ENCODE assay signal across 1 cellular context in the genomic region with DNA sequence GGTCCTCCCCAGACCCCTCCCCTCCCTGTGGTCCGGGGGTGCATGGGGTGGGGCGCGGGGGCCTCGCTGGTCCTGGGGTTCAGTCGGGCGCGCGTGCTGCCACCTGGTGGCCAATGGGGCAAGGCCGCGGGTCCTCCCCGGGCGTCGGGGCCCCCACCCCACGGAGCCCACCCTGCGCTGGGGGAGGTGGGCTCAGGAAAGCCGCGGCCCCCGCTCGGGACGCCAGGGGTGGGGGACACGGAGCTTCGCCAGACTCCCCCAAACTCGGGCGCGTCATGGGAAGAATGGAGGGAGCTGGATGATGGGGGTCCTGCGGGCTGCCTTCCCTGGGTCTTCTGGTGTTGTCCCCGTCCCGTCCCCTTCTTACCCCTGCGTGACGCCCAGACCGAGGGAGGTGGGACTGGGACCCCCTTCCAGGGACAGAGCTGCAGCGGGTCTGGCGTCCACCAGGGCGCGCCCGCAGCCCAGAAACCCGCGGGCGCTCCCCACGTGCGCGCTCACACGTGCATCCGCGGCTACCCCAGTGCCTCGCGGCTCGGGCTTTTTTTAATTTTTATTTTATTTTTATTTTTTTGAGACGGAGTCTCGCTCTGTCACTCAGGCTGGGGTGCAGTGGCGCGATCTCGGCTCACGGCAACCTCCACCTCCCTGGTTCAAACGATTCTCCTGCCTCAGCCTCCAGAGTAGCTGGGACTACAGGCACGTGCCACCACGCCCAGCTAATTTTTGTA.
TF ChIP-seq lines count a peak whose summit lies in the region.

No MANE protein-coding gene starts in this region.

TF ChIP-seq in HepG2, 621 proteins besides CTCF, POLR2A, EP300 and RAD21 (continued from another document and continues in another):
- TF ChIP-seq, protein P1, sequence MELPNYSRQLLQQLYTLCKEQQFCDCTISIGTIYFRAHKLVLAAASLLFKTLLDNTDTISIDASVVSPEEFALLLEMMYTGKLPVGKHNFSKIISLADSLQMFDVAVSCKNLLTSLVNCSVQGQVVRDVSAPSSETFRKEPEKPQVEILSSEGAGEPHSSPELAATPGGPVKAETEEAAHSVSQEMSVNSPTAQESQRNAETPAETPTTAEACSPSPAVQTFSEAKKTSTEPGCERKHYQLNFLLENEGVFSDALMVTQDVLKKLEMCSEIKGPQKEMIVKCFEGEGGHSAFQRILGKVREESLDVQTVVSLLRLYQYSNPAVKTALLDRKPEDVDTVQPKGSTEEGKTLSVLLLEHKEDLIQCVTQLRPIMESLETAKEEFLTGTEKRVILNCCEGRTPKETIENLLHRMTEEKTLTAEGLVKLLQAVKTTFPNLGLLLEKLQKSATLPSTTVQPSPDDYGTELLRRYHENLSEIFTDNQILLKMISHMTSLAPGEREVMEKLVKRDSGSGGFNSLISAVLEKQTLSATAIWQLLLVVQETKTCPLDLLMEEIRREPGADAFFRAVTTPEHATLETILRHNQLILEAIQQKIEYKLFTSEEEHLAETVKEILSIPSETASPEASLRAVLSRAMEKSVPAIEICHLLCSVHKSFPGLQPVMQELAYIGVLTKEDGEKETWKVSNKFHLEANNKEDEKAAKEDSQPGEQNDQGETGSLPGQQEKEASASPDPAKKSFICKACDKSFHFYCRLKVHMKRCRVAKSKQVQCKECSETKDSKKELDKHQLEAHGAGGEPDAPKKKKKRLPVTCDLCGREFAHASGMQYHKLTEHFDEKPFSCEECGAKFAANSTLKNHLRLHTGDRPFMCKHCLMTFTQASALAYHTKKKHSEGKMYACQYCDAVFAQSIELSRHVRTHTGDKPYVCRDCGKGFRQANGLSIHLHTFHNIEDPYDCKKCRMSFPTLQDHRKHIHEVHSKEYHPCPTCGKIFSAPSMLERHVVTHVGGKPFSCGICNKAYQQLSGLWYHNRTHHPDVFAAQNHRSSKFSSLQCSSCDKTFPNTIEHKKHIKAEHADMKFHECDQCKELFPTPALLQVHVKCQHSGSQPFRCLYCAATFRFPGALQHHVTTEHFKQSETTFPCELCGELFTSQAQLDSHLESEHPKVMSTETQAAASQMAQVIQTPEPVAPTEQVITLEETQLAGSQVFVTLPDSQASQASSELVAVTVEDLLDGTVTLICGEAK (IDR thresholded peaks at IDR 0.05), result no peak
- TF ChIP-seq, protein P1 (CRISPR knock-in tag; IDR thresholded peaks at IDR 0.05), result no peak
- TF ChIP-seq, protein P2, sequence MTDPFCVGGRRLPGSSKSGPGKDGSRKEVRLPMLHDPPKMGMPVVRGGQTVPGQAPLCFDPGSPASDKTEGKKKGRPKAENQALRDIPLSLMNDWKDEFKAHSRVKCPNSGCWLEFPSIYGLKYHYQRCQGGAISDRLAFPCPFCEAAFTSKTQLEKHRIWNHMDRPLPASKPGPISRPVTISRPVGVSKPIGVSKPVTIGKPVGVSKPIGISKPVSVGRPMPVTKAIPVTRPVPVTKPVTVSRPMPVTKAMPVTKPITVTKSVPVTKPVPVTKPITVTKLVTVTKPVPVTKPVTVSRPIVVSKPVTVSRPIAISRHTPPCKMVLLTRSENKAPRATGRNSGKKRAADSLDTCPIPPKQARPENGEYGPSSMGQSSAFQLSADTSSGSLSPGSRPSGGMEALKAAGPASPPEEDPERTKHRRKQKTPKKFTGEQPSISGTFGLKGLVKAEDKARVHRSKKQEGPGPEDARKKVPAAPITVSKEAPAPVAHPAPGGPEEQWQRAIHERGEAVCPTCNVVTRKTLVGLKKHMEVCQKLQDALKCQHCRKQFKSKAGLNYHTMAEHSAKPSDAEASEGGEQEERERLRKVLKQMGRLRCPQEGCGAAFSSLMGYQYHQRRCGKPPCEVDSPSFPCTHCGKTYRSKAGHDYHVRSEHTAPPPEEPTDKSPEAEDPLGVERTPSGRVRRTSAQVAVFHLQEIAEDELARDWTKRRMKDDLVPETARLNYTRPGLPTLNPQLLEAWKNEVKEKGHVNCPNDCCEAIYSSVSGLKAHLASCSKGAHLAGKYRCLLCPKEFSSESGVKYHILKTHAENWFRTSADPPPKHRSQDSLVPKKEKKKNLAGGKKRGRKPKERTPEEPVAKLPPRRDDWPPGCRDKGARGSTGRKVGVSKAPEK (CRISPR knock-in tag; IDR thresholded peaks at IDR 0.05; ENCODE audit: borderline replicate concordance), result 0 out of 2 replicates have a peak, but pooled peaks have one; percentile 41
- TF ChIP-seq ZNF546 (CRISPR knock-in tag; conservative IDR thresholded peaks at IDR 0.05), result 0 out of 2 replicates have a peak, but pooled peaks have one; percentile 45
- peak; percentile 22; the same call in 1 of the 2 replicates for TF ChIP-seq GABPB1 (CRISPR knock-in tag; IDR thresholded peaks at IDR 0.05)
- TF ChIP-seq KDM5B (CRISPR knock-in tag; IDR thresholded peaks at IDR 0.05; ENCODE audit: borderline replicate concordance), result 0 out of 2 replicates have a peak, but pooled peaks have one; percentile 46
- TF ChIP-seq, protein P3, sequence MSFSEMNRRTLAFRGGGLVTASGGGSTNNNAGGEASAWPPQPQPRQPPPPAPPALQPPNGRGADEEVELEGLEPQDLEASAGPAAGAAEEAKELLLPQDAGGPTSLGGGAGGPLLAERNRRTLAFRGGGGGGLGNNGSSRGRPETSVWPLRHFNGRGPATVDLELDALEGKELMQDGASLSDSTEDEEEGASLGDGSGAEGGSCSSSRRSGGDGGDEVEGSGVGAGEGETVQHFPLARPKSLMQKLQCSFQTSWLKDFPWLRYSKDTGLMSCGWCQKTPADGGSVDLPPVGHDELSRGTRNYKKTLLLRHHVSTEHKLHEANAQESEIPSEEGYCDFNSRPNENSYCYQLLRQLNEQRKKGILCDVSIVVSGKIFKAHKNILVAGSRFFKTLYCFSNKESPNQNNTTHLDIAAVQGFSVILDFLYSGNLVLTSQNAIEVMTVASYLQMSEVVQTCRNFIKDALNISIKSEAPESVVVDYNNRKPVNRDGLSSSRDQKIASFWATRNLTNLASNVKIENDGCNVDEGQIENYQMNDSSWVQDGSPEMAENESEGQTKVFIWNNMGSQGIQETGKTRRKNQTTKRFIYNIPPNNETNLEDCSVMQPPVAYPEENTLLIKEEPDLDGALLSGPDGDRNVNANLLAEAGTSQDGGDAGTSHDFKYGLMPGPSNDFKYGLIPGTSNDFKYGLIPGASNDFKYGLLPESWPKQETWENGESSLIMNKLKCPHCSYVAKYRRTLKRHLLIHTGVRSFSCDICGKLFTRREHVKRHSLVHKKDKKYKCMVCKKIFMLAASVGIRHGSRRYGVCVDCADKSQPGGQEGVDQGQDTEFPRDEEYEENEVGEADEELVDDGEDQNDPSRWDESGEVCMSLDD (CRISPR knock-in tag; IDR thresholded peaks at IDR 0.05; ENCODE audit: borderline replicate concordance), result peak; percentile 75; the same call in 1 of the 2 replicates
- TF ChIP-seq, protein P4, sequence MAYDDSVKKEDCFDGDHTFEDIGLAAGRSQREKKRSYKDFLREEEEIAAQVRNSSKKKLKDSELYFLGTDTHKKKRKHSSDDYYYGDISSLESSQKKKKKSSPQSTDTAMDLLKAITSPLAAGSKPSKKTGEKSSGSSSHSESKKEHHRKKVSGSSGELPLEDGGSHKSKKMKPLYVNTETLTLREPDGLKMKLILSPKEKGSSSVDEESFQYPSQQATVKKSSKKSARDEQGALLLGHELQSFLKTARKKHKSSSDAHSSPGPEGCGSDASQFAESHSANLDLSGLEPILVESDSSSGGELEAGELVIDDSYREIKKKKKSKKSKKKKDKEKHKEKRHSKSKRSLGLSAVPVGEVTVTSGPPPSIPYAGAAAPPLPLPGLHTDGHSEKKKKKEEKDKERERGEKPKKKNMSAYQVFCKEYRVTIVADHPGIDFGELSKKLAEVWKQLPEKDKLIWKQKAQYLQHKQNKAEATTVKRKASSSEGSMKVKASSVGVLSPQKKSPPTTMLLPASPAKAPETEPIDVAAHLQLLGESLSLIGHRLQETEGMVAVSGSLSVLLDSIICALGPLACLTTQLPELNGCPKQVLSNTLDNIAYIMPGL (CRISPR knock-in tag; IDR thresholded peaks at IDR 0.05; ENCODE audit: borderline replicate concordance in 1 of 2, low read depth in 1 of 2), result peak in 1 of 2 experiments; percentile 68; a peak in 2 of 4 replicates
- TF ChIP-seq MAFF (IDR thresholded peaks at IDR 0.05; ENCODE audit: low read depth, low read length), result no peak
- no peak for TF ChIP-seq ZNF564 (CRISPR knock-in tag; IDR thresholded peaks at IDR 0.05)
- 0 out of 2 replicates have a peak, but pooled peaks have one; percentile 23 for TF ChIP-seq PITX1 (CRISPR knock-in tag; IDR thresholded peaks at IDR 0.05)
- 0 out of 2 replicates have a peak, but pooled peaks have one; percentile 39 for TF ChIP-seq ZBTB42 (CRISPR knock-in tag; IDR thresholded peaks at IDR 0.05)
- no peak for TF ChIP-seq ONECUT2 (CRISPR knock-in tag; IDR thresholded peaks at IDR 0.05)
- 0 out of 2 replicates have a peak, but pooled peaks have one; percentile 7 for TF ChIP-seq FOSL2 (CRISPR knock-in tag; IDR thresholded peaks at IDR 0.05)
- no peak for TF ChIP-seq NCOR1 (IDR thresholded peaks at IDR 0.05; ENCODE audit: borderline replicate concordance, low read length)
- no peak for TF ChIP-seq PHF8 (CRISPR knock-in tag; IDR thresholded peaks at IDR 0.05)
- no peak for TF ChIP-seq ZMYM3 (CRISPR knock-in tag; IDR thresholded peaks at IDR 0.05)
- no peak for TF ChIP-seq BRD4 (CRISPR knock-in tag; IDR thresholded peaks at IDR 0.05)
- no peak for TF ChIP-seq ZNF329 (CRISPR knock-in tag; IDR thresholded peaks at IDR 0.05; ENCODE audit: low read depth)
- peak; percentile 89 for TF ChIP-seq ARNTL (CRISPR knock-in tag; IDR thresholded peaks at IDR 0.05)
- TF ChIP-seq, protein P5, sequence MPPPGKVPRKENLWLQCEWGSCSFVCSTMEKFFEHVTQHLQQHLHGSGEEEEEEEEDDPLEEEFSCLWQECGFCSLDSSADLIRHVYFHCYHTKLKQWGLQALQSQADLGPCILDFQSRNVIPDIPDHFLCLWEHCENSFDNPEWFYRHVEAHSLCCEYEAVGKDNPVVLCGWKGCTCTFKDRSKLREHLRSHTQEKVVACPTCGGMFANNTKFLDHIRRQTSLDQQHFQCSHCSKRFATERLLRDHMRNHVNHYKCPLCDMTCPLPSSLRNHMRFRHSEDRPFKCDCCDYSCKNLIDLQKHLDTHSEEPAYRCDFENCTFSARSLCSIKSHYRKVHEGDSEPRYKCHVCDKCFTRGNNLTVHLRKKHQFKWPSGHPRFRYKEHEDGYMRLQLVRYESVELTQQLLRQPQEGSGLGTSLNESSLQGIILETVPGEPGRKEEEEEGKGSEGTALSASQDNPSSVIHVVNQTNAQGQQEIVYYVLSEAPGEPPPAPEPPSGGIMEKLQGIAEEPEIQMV (CRISPR knock-in tag; IDR thresholded peaks at IDR 0.05; ENCODE audit: low read depth), result 0 out of 2 replicates have a peak, but pooled peaks have one; percentile 27
- TF ChIP-seq FOXO1 (CRISPR knock-in tag; IDR thresholded peaks at IDR 0.05), result no peak
- TF ChIP-seq ZNF484 (CRISPR knock-in tag; IDR thresholded peaks at IDR 0.05; ENCODE audit: borderline replicate concordance, low read depth), result no peak
- peak; percentile 81 for TF ChIP-seq STAG1 (CRISPR knock-in tag; IDR thresholded peaks at IDR 0.05)
- no peak for TF ChIP-seq RFX5 (IDR thresholded peaks at IDR 0.05; ENCODE audit: low read depth, low read length)
- no peak for TF ChIP-seq KDM3A (CRISPR knock-in tag; IDR thresholded peaks at IDR 0.05; ENCODE audit: low read depth)
- TF ChIP-seq, protein P6, sequence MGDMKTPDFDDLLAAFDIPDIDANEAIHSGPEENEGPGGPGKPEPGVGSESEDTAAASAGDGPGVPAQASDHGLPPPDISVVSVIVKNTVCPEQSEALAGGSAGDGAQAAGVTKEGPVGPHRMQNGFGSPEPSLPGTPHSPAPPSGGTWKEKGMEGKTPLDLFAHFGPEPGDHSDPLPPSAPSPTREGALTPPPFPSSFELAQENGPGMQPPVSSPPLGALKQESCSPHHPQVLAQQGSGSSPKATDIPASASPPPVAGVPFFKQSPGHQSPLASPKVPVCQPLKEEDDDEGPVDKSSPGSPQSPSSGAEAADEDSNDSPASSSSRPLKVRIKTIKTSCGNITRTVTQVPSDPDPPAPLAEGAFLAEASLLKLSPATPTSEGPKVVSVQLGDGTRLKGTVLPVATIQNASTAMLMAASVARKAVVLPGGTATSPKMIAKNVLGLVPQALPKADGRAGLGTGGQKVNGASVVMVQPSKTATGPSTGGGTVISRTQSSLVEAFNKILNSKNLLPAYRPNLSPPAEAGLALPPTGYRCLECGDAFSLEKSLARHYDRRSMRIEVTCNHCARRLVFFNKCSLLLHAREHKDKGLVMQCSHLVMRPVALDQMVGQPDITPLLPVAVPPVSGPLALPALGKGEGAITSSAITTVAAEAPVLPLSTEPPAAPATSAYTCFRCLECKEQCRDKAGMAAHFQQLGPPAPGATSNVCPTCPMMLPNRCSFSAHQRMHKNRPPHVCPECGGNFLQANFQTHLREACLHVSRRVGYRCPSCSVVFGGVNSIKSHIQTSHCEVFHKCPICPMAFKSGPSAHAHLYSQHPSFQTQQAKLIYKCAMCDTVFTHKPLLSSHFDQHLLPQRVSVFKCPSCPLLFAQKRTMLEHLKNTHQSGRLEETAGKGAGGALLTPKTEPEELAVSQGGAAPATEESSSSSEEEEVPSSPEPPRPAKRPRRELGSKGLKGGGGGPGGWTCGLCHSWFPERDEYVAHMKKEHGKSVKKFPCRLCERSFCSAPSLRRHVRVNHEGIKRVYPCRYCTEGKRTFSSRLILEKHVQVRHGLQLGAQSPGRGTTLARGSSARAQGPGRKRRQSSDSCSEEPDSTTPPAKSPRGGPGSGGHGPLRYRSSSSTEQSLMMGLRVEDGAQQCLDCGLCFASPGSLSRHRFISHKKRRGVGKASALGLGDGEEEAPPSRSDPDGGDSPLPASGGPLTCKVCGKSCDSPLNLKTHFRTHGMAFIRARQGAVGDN (CRISPR knock-in tag; IDR thresholded peaks at IDR 0.05), result peak; percentile 66
- TF ChIP-seq NR2F1 (CRISPR knock-in tag; IDR thresholded peaks at IDR 0.05), result no peak
- peak; percentile 76 for TF ChIP-seq ZBTB7B (CRISPR knock-in tag; IDR thresholded peaks at IDR 0.05)
- no peak for TF ChIP-seq YY1 (IDR thresholded peaks at IDR 0.05; ENCODE audit: insufficient read depth, insufficient replicate concordance, low read depth, low read length)
- no peak for TF ChIP-seq SMARCC2 (IDR thresholded peaks at IDR 0.05)
